18 cellular contexts compared by ENCODE assay signal in genomic region chr5:39140558-39141168, GRCh38.
"Had no signal": no experiment of that assay in that cellular context is flagged by ENCODE, and none has a peak within 500 bp of the region (broad histone marks: within the 10 kb centered on the region; RNA-seq: fewer than 3 reads in every experiment).

No MANE protein-coding gene starts in this region.

- H3K36me3 ChIP-seq: esophagus muscularis mucosa, tibial artery, vagina had no signal

- H3K4me3 Mint-ChIP-seq: activated CD8-positive, alpha-beta T cell treated with anti-CD3 and anti-CD28 coated beads for 36 hours; activated T-helper 1 cell treated with anti-CD3 and anti-CD28 coated beads, Interleukin-12 subunit alpha, Interleukin-12 subunit beta, Interleukin-2, Interleukin-4 antibody, amounts not matched to agents 30 ng/mL and 10 ng/mL and 1 ng/mL, durations not matched to agents 14 hours and 24 hours and 36 hours; endodermal cell; naive B cell had no signal

- H3K9me3 Mint-ChIP-seq: activated CD8-positive, alpha-beta T cell treated with anti-CD3 and anti-CD28 coated beads for 36 hours; activated T-helper 1 cell treated with anti-CD3 and anti-CD28 coated beads, Interleukin-12 subunit alpha, Interleukin-12 subunit beta, Interleukin-2, Interleukin-4 antibody, amounts not matched to agents 30 ng/mL and 10 ng/mL and 1 ng/mL, durations not matched to agents 14 hours and 24 hours and 36 hours; endodermal cell; naive B cell had no signal

- H3K36me3 Mint-ChIP-seq: naive B cell had no signal

- H3K27me3 ChIP-seq: esophagus muscularis mucosa, neutrophil, tibial artery, vagina had no signal

- ATAC-seq: activated CD8-positive, alpha-beta T cell treated with anti-CD3 and anti-CD28 coated beads for 36 hours; left colon had no signal

- H3K4me1 ChIP-seq: esophagus muscularis mucosa, tibial artery, vagina had no signal

- H3K27ac Mint-ChIP-seq: activated T-helper 1 cell treated with anti-CD3 and anti-CD28 coated beads, Interleukin-12 subunit alpha, Interleukin-12 subunit beta, Interleukin-2, Interleukin-4 antibody, amounts not matched to agents 30 ng/mL and 10 ng/mL and 1 ng/mL, durations not matched to agents 14 hours and 24 hours and 36 hours; endodermal cell; naive B cell had no signal

- H3K9me3 ChIP-seq: esophagus muscularis mucosa, neutrophil, tibial artery, vagina had no signal

- DNase-seq: activated CD8-positive, alpha-beta memory T cell treated with anti-CD3 and anti-CD28 coated beads, Interleukin-2, amount 50 U/mL, for 4 hours; activated CD8-positive, alpha-beta T cell treated with anti-CD3 and anti-CD28 coated beads for 36 hours; activated naive CD4-positive, alpha-beta T cell treated with anti-CD3 and anti-CD28 coated beads, Interleukin-2, amount 50 U/mL, for 16 hours; anterior cingulate cortex; endodermal cell; glutamatergic neuron; left colon; naive B cell; posterior cingulate gyrus; T1000; tibial artery had no signal

- H3K4me3 ChIP-seq: esophagus muscularis mucosa, lung, skin epidermis, tibial artery, vagina had no signal

- H3K27ac ChIP-seq: esophagus muscularis mucosa, neutrophil, skin epidermis, tibial artery, vagina, VCaP had no signal

- H3K4me1 Mint-ChIP-seq: endodermal cell had no signal

- H3K27me3 Mint-ChIP-seq: activated CD8-positive, alpha-beta T cell treated with anti-CD3 and anti-CD28 coated beads for 36 hours; naive B cell had no signal
